ENCODE assay signal across 7 cellular contexts in the genomic region with DNA sequence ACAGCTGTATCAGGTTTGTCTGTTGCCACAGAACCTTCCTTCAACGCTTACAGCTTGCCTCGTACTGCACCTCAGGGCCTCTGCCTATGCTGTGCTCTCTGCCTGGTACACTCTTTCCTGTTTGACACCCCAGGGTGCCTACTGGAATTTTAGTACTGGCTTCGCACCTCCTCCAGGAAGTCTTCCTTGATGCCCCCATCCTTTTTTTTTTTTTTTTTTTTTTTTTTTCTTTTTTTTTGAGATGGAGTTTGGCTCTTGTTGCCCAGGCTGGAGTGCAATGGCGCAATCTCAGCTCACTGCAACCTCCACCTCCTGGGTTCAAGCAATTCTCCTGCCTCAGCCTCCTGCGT. TPM values are rescaled to one million over a fixed set of nuclear protein-coding genes. Genes with fewer than 3 reads are reported as not detected.
"Had no signal": no experiment of that assay in that cellular context is flagged by ENCODE, and none has a peak within 500 bp of the region (broad histone marks: within the 10 kb centered on the region; RNA-seq: fewer than 3 reads in every experiment).

No MANE protein-coding gene starts in this region.

RNA-seq across cellular contexts. Expression of gene SLC38A3, which starts 6.3 kb away (rescaled TPM):
- total RNA-seq: activated CD4-positive, alpha-beta memory T cell treated with anti-CD3 and anti-CD28 coated beads, Interleukin-2, amount 10 ng/mL, durations not matched to agents 7 days and 5 days; activated CD8-positive, alpha-beta memory T cell treated with anti-CD3 and anti-CD28 coated beads, Interleukin-2, amount 10 ng/mL, durations not matched to agents 7 days and 5 days; MCF 10A; OCI-LY7 had no signal

RNA-seq across cellular contexts. Expression of gene GNAT1, which starts 19.9 kb away (rescaled TPM):
- total RNA-seq: activated CD4-positive, alpha-beta memory T cell treated with anti-CD3 and anti-CD28 coated beads, Interleukin-2, amount 10 ng/mL, durations not matched to agents 7 days and 5 days; activated CD8-positive, alpha-beta memory T cell treated with anti-CD3 and anti-CD28 coated beads, Interleukin-2, amount 10 ng/mL, durations not matched to agents 7 days and 5 days; MCF 10A; OCI-LY7; PC-9; Right ventricle myocardium inferior; SK-MEL-5 had no signal
